Comparison of ENCODE assay signal across 22 cellular contexts in genomic region chr17:72411124-72411563, GRCh38.
DNase-seq lines count a peak whose midpoint lies in the region; ATAC-seq, FAIRE-seq and TF ChIP-seq lines count a peak whose summit lies in the region.
"Had no signal": no experiment of that assay in that cellular context is flagged by ENCODE, and none has a peak within 500 bp of the region (broad histone marks: within the 10 kb centered on the region; RNA-seq: fewer than 3 reads in every experiment).

No MANE protein-coding gene starts in this region.

- H3K4me3 ChIP-seq in esophagus squamous epithelium: no peak overlapping the region
- H3K4me3 ChIP-seq: psoas muscle, upper lobe of left lung had no signal

- WGBS in esophagus squamous epithelium, 2 donors: 48 to 59% methylated on average over 6 of the region's 6 CpGs

- no peaks in the 10 kb centered on the region for H3K9me3 ChIP-seq in esophagus squamous epithelium
- H3K9me3 ChIP-seq: psoas muscle, upper lobe of left lung had no signal

- no peak for ATAC-seq in GM18868 (IDR thresholded peaks at IDR 0.05; ENCODE audit: unreplicated experiment)
- ATAC-seq: psoas muscle had no signal

- TF ChIP-seq CTCF in esophagus squamous epithelium (IDR thresholded peaks at IDR 0.05): no peak

- FAIRE-seq in urothelium cell line (lab: Jason Lieb, UNC): peak; percentile 95
- FAIRE-seq: colon, endothelial cell of umbilical vein, TTC549 had no signal

- DNase-seq in NCI-H748 (lab: John Stamatoyannopoulos, UW; ENCODE audit: unreplicated experiment) (peak; percentile 20), NCI-H748 treated with DMSO at 0.1 percent for 48 hours (lab: John Stamatoyannopoulos, UW) (no peak), SW480 (ENCODE audit: low spot score) (peak; percentile 98), esophagus squamous epithelium (lab: John Stamatoyannopoulos, UW) (no peak), urothelium cell line (ENCODE audit: low spot score) (peak; percentile 87), NCI-H187 treated with DMSO at 0.1 percent for 48 hours (lab: John Stamatoyannopoulos, UW) (no peak)
- DNase-seq in activated CD4-positive, alpha-beta T cell treated with anti-CD3 and anti-CD28 coated beads, Interleukin-2, amount 50 U/mL, for 48 hours: no peak
- DNase-seq: ACHN; activated CD4-positive, alpha-beta T cell treated with anti-CD3 and anti-CD28 coated beads, Interleukin-2, amount 10 ng/mL, durations not matched to agents 24 days and 14 days; activated CD8-positive, alpha-beta memory T cell treated with anti-CD3 and anti-CD28 coated beads, Interleukin-2, amount 50 U/mL, for 48 hours; activated gamma-delta T cell; immature natural killer cell; NCI-H2029; NCI-H526 treated with DMSO at 0.1 percent for 48 hours; nephron progenitor cell; psoas muscle; stimulated activated naive CD4-positive, alpha-beta T cell treated with Interleukin-2 at 50 U/mL for 16 hours; upper lobe of left lung had no signal

- no peaks in the 10 kb centered on the region for H3K27me3 ChIP-seq in esophagus squamous epithelium
- H3K27me3 ChIP-seq: upper lobe of left lung had no signal

- intact Hi-C loops in esophagus squamous epithelium (cut with DNase I): no loop called here

- no peaks in the 10 kb centered on the region for H3K36me3 ChIP-seq in esophagus squamous epithelium
- H3K36me3 ChIP-seq: upper lobe of left lung had no signal

- no peak for TF ChIP-seq POLR2A in esophagus squamous epithelium (IDR thresholded peaks at IDR 0.05)

- peaks cover 1 to 59% (median 25%) of the 10 kb centered on the region in 3 donors for H3K4me1 ChIP-seq in esophagus squamous epithelium
- H3K4me1 ChIP-seq: psoas muscle had no signal

- H3K27ac ChIP-seq in esophagus squamous epithelium: peak overlapping the region in 3 of 4 donors; percentile 3 to 71 (median 43)
- H3K27ac ChIP-seq: psoas muscle, upper lobe of left lung had no signal

Comparison
In these comparisons a context has a peak if more than half of its experiments do, and no peak if none do; other contexts are left out.
1. DNase-seq: peak in NCI-H748 (single experiment), SW480 (single experiment) and urothelium cell line (single experiment); none in NCI-H748 treated with DMSO at 0.1 percent for 48 hours (single experiment), esophagus squamous epithelium (single experiment), NCI-H187 treated with DMSO at 0.1 percent for 48 hours (single experiment) and activated CD4-positive, alpha-beta T cell treated with anti-CD3 and anti-CD28 coated beads, Interleukin-2, amount 50 U/mL, for 48 hours (0 of 2).